Comparison of ENCODE assay signal across 26 cellular contexts in the genomic region with DNA sequence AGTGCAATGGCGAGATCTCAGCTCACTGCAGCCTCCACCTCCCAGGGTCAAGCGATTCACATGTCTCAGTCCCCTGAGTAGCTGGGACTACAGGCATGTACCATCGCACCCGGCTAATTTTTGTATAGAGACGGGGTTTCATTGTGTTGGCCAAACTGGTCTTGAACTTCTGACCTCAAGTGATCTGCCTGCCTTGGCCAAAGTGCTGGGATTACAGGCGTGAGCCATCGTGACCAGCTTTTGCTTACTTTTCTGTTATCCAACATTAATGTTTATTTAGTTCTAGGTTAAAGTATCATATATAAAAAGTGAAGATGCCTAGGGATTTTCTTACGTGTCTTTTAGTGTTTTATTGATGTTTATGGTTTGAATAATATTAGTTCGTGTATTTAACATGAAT. TPM values are rescaled to one million over a fixed set of nuclear protein-coding genes. Genes with fewer than 3 reads are reported as not detected.
"Had no signal": no experiment of that assay in that cellular context is flagged by ENCODE, and none has a peak within 500 bp of the region (broad histone marks: within the 10 kb centered on the region; RNA-seq: fewer than 3 reads in every experiment).

No MANE protein-coding gene starts in this region.

- H3K36me3 ChIP-seq: esophagus muscularis mucosa, uterus, WERI-Rb-1 had no signal

- DNase-seq: activated CD4-positive, alpha-beta T cell treated with anti-CD3 and anti-CD28 coated beads for 4 hours; activated CD8-positive, alpha-beta memory T cell treated with anti-CD3 and anti-CD28 coated beads, Interleukin-2, amount 50 U/mL, for 4 hours; activated CD8-positive, alpha-beta T cell treated with anti-CD3 and anti-CD28 coated beads, Interleukin-2, amount 10 ng/mL, durations not matched to agents 7 days and 5 days; activated effector memory CD4-positive, alpha-beta T cell treated with anti-CD3 and anti-CD28 coated beads, Interleukin-2, amount 50 U/mL, for 16 hours; activated T-cell treated with anti-CD3 and anti-CD28 coated beads, Interleukin-2, amount 50 U/mL, for 48 hours; caudate nucleus; foreskin fibroblast; glutamatergic neuron; hypothalamus; midbrain; stimulated activated CD4-positive, alpha-beta T cell treated with anti-CD3 and anti-CD28 coated beads, Interleukin-15, amount 100 ng/mL, for 24 hours; stimulated activated CD4-positive, alpha-beta T cell treated with anti-CD3 and anti-CD28 coated beads, Interleukin-4, amount 100 ng/mL, for 1 hour; stimulated activated naive CD4-positive, alpha-beta T cell; T-helper 17 cell; uterus; WERI-Rb-1 had no signal

- H3K9me3 Mint-ChIP-seq: activated naive CD4-positive, alpha-beta T cell treated with anti-CD3 and anti-CD28 coated beads, Interleukin-2, amount 50 U/mL, for 24 hours; neural crest cell had no signal

- H3K9ac ChIP-seq: parathyroid adenoma had no signal

- H3K27me3 ChIP-seq: esophagus muscularis mucosa, tibial nerve, uterus had no signal

- H3K4me3 ChIP-seq: coronary artery, esophagus muscularis mucosa, lung, tibial nerve, uterus had no signal

- ATAC-seq: activated CD8-positive, alpha-beta T cell treated with anti-CD3 and anti-CD28 coated beads, Interleukin-2, amount 10 ng/mL, durations not matched to agents 7 days and 5 days; T-helper 17 cell had no signal

- H3K9me3 ChIP-seq: esophagus muscularis mucosa, tibial nerve, uterus had no signal

- H3K4me1 ChIP-seq: uterus had no signal

- H3K27ac ChIP-seq: coronary artery, esophagus muscularis mucosa, parathyroid adenoma, tibial nerve, uterus, WERI-Rb-1 had no signal

- H3K27ac Mint-ChIP-seq: activated CD8-positive, alpha-beta T cell treated with anti-CD3 and anti-CD28 coated beads, Interleukin-2, amount 10 ng/mL, durations not matched to agents 7 days and 5 days; activated naive CD4-positive, alpha-beta T cell treated with anti-CD3 and anti-CD28 coated beads, Interleukin-2, amount 50 U/mL, for 24 hours; T-helper 17 cell had no signal

- H3K36me3 Mint-ChIP-seq: activated naive CD4-positive, alpha-beta T cell treated with anti-CD3 and anti-CD28 coated beads, Interleukin-2, amount 50 U/mL, for 24 hours had no signal

- H3K27me3 Mint-ChIP-seq: activated naive CD4-positive, alpha-beta T cell treated with anti-CD3 and anti-CD28 coated beads, Interleukin-2, amount 50 U/mL, for 24 hours; T-helper 17 cell had no signal

- H2AFZ ChIP-seq: parathyroid adenoma had no signal

- H3K4me3 Mint-ChIP-seq: activated CD8-positive, alpha-beta T cell treated with anti-CD3 and anti-CD28 coated beads, Interleukin-2, amount 10 ng/mL, durations not matched to agents 7 days and 5 days; activated naive CD4-positive, alpha-beta T cell treated with anti-CD3 and anti-CD28 coated beads, Interleukin-2, amount 50 U/mL, for 24 hours; neural crest cell; T-helper 17 cell had no signal

RNA-seq across cellular contexts. Expression of a gene that starts 54.3 kb away (rescaled TPM):
- total RNA-seq: activated CD8-positive, alpha-beta T cell treated with anti-CD3 and anti-CD28 coated beads, Interleukin-2, amount 10 ng/mL, durations not matched to agents 7 days and 5 days; esophagus muscularis mucosa; myocyte; neural crest cell; renal cortical epithelial cell; subcutaneous adipose tissue; T-helper 17 cell; tibial nerve; uterus had no signal
